1 cellular context compared by ENCODE assay signal in the genomic region with DNA sequence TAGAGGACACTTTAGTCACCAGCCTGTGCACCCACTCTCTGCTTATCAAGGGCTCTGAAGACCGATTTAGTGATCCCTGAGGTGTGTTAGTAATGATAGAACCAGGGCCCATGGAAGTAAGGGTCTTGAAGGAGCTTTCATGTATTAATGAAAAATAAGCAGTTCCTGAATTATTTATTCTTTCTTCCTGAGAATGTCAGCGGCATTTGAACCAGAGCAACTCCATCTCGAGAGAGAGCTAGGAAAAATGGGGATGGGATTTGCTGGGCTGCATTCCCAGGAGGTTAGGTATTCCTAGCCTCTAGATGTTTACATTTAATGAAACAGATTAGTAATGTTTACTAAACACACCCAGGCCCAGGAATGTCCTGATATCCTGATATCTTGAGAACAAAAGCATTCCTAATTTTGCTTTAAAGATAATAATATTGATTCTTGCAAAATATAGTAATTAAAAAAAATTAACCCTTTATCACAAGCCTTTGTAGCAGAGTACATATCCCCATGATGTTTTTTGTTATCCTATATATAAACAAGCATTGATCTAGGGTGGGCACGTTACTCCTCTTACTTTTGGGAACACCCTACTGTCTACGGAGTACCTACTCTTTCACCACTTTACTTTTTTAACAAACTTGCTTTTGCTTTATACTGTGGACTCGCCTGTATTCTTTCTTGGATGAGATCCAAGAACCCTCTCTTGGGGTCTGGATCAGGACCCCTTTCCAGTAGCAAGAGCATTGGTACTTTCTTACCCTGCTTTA.
A peak's percentile ranks its signal among the peaks of the same experiment; 100 is the strongest.
TF ChIP-seq lines count a peak whose summit lies in the region.

No MANE protein-coding gene starts in this region.

TF ChIP-seq in HepG2, 621 proteins besides CTCF, POLR2A, EP300 and RAD21 (continued from another document and continues in another):
- TF ChIP-seq, protein P1, sequence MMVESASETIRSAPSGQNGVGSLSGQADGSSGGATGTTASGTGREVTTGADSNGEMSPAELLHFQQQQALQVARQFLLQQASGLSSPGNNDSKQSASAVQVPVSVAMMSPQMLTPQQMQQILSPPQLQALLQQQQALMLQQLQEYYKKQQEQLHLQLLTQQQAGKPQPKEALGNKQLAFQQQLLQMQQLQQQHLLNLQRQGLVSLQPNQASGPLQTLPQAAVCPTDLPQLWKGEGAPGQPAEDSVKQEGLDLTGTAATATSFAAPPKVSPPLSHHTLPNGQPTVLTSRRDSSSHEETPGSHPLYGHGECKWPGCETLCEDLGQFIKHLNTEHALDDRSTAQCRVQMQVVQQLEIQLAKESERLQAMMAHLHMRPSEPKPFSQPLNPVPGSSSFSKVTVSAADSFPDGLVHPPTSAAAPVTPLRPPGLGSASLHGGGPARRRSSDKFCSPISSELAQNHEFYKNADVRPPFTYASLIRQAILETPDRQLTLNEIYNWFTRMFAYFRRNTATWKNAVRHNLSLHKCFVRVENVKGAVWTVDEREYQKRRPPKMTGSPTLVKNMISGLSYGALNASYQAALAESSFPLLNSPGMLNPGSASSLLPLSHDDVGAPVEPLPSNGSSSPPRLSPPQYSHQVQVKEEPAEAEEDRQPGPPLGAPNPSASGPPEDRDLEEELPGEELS (CRISPR knock-in tag; IDR thresholded peaks at IDR 0.05) = 0 out of 2 replicates have a peak, but pooled peaks have one; percentile 41
- TF ChIP-seq, protein P2, sequence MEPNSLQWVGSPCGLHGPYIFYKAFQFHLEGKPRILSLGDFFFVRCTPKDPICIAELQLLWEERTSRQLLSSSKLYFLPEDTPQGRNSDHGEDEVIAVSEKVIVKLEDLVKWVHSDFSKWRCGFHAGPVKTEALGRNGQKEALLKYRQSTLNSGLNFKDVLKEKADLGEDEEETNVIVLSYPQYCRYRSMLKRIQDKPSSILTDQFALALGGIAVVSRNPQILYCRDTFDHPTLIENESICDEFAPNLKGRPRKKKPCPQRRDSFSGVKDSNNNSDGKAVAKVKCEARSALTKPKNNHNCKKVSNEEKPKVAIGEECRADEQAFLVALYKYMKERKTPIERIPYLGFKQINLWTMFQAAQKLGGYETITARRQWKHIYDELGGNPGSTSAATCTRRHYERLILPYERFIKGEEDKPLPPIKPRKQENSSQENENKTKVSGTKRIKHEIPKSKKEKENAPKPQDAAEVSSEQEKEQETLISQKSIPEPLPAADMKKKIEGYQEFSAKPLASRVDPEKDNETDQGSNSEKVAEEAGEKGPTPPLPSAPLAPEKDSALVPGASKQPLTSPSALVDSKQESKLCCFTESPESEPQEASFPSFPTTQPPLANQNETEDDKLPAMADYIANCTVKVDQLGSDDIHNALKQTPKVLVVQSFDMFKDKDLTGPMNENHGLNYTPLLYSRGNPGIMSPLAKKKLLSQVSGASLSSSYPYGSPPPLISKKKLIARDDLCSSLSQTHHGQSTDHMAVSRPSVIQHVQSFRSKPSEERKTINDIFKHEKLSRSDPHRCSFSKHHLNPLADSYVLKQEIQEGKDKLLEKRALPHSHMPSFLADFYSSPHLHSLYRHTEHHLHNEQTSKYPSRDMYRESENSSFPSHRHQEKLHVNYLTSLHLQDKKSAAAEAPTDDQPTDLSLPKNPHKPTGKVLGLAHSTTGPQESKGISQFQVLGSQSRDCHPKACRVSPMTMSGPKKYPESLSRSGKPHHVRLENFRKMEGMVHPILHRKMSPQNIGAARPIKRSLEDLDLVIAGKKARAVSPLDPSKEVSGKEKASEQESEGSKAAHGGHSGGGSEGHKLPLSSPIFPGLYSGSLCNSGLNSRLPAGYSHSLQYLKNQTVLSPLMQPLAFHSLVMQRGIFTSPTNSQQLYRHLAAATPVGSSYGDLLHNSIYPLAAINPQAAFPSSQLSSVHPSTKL (CRISPR knock-in tag; IDR thresholded peaks at IDR 0.05) = peak; percentile 43; the same call in 1 of the 2 replicates
- TF ChIP-seq ZFP37 (CRISPR knock-in tag; IDR thresholded peaks at IDR 0.05; ENCODE audit: borderline replicate concordance) = no peak
- no peak for TF ChIP-seq NR2F6 (IDR thresholded peaks at IDR 0.05)
- no peak for TF ChIP-seq NR2F6 (CRISPR knock-in tag; IDR thresholded peaks at IDR 0.05)
- TF ChIP-seq, protein P3, sequence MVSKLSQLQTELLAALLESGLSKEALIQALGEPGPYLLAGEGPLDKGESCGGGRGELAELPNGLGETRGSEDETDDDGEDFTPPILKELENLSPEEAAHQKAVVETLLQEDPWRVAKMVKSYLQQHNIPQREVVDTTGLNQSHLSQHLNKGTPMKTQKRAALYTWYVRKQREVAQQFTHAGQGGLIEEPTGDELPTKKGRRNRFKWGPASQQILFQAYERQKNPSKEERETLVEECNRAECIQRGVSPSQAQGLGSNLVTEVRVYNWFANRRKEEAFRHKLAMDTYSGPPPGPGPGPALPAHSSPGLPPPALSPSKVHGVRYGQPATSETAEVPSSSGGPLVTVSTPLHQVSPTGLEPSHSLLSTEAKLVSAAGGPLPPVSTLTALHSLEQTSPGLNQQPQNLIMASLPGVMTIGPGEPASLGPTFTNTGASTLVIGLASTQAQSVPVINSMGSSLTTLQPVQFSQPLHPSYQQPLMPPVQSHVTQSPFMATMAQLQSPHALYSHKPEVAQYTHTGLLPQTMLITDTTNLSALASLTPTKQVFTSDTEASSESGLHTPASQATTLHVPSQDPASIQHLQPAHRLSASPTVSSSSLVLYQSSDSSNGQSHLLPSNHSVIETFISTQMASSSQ (IDR thresholded peaks at IDR 0.05; ENCODE audit: low read depth) = no peak
- TF ChIP-seq, protein P3 (CRISPR knock-in tag; IDR thresholded peaks at IDR 0.05; ENCODE audit: borderline replicate concordance) = no peak
- TF ChIP-seq TOE1 (CRISPR knock-in tag; IDR thresholded peaks at IDR 0.05) = no peak
- TF ChIP-seq SOX5 (CRISPR knock-in tag; IDR thresholded peaks at IDR 0.05; ENCODE audit: borderline replicate concordance) = peak; percentile 54; the same call in 1 of the 2 replicates
- no peak for TF ChIP-seq ZNF776 (CRISPR knock-in tag; IDR thresholded peaks at IDR 0.05)
- TF ChIP-seq HOXA7 (CRISPR knock-in tag; IDR thresholded peaks at IDR 0.05) = no peak
- 0 out of 2 replicates have a peak, but pooled peaks have one; percentile 16 for TF ChIP-seq SAP130 (CRISPR knock-in tag; IDR thresholded peaks at IDR 0.05; ENCODE audit: low read depth)
- TF ChIP-seq FOXA1 (IDR thresholded peaks at IDR 0.05) = 0 out of 2 replicates have a peak, but pooled peaks have one; percentile 6
- peak; percentile 66 for TF ChIP-seq FOXA1 (CRISPR knock-in tag; IDR thresholded peaks at IDR 0.05)
- no peak for TF ChIP-seq ELF1 (CRISPR knock-in tag; IDR thresholded peaks at IDR 0.05)
- TF ChIP-seq NFKBIZ (CRISPR knock-in tag; IDR thresholded peaks at IDR 0.05) = no peak
- TF ChIP-seq ZNF121 (CRISPR knock-in tag; IDR thresholded peaks at IDR 0.05) = no peak
- TF ChIP-seq, protein P4, sequence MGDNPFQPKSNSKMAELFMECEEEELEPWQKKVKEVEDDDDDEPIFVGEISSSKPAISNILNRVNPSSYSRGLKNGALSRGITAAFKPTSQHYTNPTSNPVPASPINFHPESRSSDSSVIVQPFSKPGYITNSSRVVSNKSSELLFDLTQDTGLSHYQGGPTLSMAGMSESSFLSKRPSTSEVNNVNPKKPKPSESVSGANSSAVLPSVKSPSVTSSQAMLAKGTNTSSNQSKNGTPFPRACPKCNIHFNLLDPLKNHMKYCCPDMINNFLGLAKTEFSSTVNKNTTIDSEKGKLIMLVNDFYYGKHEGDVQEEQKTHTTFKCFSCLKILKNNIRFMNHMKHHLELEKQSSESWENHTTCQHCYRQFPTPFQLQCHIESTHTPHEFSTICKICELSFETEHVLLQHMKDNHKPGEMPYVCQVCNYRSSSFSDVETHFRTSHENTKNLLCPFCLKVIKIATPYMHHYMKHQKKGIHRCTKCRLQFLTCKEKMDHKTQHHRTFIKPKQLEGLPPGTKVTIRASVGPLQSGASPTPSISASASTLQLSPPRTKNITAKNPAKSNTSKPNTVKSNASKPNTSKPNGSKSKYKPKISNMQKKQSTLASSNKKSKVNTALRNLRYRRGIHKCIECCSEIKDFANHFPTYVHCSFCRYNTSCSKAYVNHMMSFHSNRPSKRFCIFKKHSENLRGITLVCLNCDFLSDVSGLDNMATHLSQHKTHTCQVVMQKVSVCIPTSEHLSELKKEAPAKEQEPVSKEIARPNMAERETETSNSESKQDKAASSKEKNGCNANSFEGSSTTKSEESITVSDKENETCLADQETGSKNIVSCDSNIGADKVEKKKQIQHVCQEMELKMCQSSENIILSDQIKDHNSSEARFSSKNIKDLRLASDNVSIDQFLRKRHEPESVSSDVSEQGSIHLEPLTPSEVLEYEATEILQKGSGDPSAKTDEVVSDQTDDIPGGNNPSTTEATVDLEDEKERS (CRISPR knock-in tag; IDR thresholded peaks at IDR 0.05) = no peak
- TF ChIP-seq MED8 (CRISPR knock-in tag; IDR thresholded peaks at IDR 0.05; ENCODE audit: insufficient replicate concordance) = no peak
- no peak for TF ChIP-seq ZNF432 (CRISPR knock-in tag; IDR thresholded peaks at IDR 0.05; ENCODE audit: borderline replicate concordance)
- TF ChIP-seq PRMT3 (CRISPR knock-in tag; IDR thresholded peaks at IDR 0.05; ENCODE audit: borderline replicate concordance, low read depth) = no peak
- TF ChIP-seq, protein P5, sequence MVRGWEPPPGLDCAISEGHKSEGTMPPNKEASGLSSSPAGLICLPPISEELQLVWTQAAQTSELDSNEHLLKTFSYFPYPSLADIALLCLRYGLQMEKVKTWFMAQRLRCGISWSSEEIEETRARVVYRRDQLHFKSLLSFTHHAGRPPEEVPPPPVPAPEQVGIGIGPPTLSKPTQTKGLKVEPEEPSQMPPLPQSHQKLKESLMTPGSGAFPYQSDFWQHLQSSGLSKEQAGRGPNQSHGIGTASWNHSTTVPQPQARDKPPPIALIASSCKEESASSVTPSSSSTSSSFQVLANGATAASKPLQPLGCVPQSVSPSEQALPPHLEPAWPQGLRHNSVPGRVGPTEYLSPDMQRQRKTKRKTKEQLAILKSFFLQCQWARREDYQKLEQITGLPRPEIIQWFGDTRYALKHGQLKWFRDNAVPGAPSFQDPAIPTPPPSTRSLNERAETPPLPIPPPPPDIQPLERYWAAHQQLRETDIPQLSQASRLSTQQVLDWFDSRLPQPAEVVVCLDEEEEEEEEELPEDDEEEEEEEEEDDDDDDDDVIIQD (CRISPR knock-in tag; IDR thresholded peaks at IDR 0.05; ENCODE audit: low read depth) = peak; percentile 12; the same call in 1 of the 2 replicates
- peak; percentile 22; the same call in 1 of the 2 replicates for TF ChIP-seq CREM (IDR thresholded peaks at IDR 0.05)
- TF ChIP-seq CREM (CRISPR knock-in tag; IDR thresholded peaks at IDR 0.05) = no peak
- no peak for TF ChIP-seq ZMYM2 (CRISPR knock-in tag; IDR thresholded peaks at IDR 0.05)
- TF ChIP-seq, protein P6, sequence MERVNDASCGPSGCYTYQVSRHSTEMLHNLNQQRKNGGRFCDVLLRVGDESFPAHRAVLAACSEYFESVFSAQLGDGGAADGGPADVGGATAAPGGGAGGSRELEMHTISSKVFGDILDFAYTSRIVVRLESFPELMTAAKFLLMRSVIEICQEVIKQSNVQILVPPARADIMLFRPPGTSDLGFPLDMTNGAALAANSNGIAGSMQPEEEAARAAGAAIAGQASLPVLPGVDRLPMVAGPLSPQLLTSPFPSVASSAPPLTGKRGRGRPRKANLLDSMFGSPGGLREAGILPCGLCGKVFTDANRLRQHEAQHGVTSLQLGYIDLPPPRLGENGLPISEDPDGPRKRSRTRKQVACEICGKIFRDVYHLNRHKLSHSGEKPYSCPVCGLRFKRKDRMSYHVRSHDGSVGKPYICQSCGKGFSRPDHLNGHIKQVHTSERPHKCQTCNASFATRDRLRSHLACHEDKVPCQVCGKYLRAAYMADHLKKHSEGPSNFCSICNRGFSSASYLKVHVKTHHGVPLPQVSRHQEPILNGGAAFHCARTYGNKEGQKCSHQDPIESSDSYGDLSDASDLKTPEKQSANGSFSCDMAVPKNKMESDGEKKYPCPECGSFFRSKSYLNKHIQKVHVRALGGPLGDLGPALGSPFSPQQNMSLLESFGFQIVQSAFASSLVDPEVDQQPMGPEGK (CRISPR knock-in tag; IDR thresholded peaks at IDR 0.05) = no peak
- TF ChIP-seq ZNF652 (CRISPR knock-in tag; IDR thresholded peaks at IDR 0.05; ENCODE audit: borderline replicate concordance, low read depth) = peak; percentile 83
- TF ChIP-seq NCOA2 (CRISPR knock-in tag; IDR thresholded peaks at IDR 0.05) = peak; percentile 49
- no peak for TF ChIP-seq FOXJ3 (CRISPR knock-in tag; IDR thresholded peaks at IDR 0.05; ENCODE audit: borderline replicate concordance)
- TF ChIP-seq TEAD3 (CRISPR knock-in tag; optimal IDR thresholded peaks at IDR 0.05; ENCODE audit: borderline replicate concordance) = peak; percentile 75
- no peak for TF ChIP-seq SAFB2 (CRISPR knock-in tag; IDR thresholded peaks at IDR 0.05; ENCODE audit: borderline replicate concordance, low read depth)
- no peak for TF ChIP-seq TARDBP (CRISPR knock-in tag; IDR thresholded peaks at IDR 0.05)
- TF ChIP-seq, protein P7, sequence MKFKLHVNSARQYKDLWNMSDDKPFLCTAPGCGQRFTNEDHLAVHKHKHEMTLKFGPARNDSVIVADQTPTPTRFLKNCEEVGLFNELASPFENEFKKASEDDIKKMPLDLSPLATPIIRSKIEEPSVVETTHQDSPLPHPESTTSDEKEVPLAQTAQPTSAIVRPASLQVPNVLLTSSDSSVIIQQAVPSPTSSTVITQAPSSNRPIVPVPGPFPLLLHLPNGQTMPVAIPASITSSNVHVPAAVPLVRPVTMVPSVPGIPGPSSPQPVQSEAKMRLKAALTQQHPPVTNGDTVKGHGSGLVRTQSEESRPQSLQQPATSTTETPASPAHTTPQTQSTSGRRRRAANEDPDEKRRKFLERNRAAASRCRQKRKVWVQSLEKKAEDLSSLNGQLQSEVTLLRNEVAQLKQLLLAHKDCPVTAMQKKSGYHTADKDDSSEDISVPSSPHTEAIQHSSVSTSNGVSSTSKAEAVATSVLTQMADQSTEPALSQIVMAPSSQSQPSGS (CRISPR knock-in tag; IDR thresholded peaks at IDR 0.05) = 0 out of 2 replicates have a peak, but pooled peaks have one; percentile 20
- TF ChIP-seq, protein P8, sequence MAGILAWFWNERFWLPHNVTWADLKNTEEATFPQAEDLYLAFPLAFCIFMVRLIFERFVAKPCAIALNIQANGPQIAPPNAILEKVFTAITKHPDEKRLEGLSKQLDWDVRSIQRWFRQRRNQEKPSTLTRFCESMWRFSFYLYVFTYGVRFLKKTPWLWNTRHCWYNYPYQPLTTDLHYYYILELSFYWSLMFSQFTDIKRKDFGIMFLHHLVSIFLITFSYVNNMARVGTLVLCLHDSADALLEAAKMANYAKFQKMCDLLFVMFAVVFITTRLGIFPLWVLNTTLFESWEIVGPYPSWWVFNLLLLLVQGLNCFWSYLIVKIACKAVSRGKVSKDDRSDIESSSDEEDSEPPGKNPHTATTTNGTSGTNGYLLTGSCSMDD (CRISPR knock-in tag; IDR thresholded peaks at IDR 0.05) = no peak
- no peak for TF ChIP-seq SOX6 (IDR thresholded peaks at IDR 0.05)
- peak; percentile 45; the same call in 1 of the 2 replicates for TF ChIP-seq SOX6 (CRISPR knock-in tag; IDR thresholded peaks at IDR 0.05)
- TF ChIP-seq FOXA3 (CRISPR knock-in tag; IDR thresholded peaks at IDR 0.05) = peak; percentile 55; the same call in 1 of the 2 replicates
- TF ChIP-seq GATAD2A (CRISPR knock-in tag; IDR thresholded peaks at IDR 0.05) = 0 out of 2 replicates have a peak, but pooled peaks have one; percentile 35
